8 cellular contexts compared by ENCODE assay signal in genomic region chr6:45714795-45715507, GRCh38.
DNase-seq lines count a peak whose midpoint lies in the region; ATAC-seq, FAIRE-seq and TF ChIP-seq lines count a peak whose summit lies in the region.

No MANE protein-coding gene starts in this region.

- FAIRE-seq in TTC549 (lab: Jason Lieb, UNC): peak; percentile 77
- peak; percentile 79 for FAIRE-seq in kidney (lab: Jason Lieb, UNC)

- peak overlapping the region; percentile 58 for H2AFZ ChIP-seq in HCT116 (ENCODE audit: low read depth, low read length, poor library complexity, severe bottlenecking)

- H3K4me1 ChIP-seq in HCT116 (ENCODE audit: control insufficient read depth in 1 of 2, insufficient read depth in 2 of 2, low read length in 2 of 2): peaks cover 0 to 4% of the 10 kb centered on the region in 2 experiments; a peak in 2 of 4 replicates
- peaks cover 0 to 3% of the 10 kb centered on the region in 2 donors for H3K4me1 ChIP-seq in kidney (ENCODE audit: control insufficient read depth in 1 of 2, insufficient read depth in 1 of 2, low read depth in 1 of 2, low read length in 2 of 2)

- peak overlapping the region; percentile 88 for H3K27ac Mint-ChIP-seq in stimulated activated effector memory CD8-positive, alpha-beta T cell treated with anti-CD3 and anti-CD28 coated beads, Interleukin-12 subunit alpha, Interleukin-12 subunit beta, amount 100 ng/mL, for 72 hours

- H3K9me3 ChIP-seq in HCT116 (ENCODE audit: control insufficient read depth in 1 of 2, insufficient read depth in 1 of 2, low read depth in 1 of 2, low read length in 2 of 2) (no peaks in the 10 kb centered on the region), kidney (ENCODE audit: control insufficient read depth in 1 of 2, low read length in 2 of 2) (no peaks in the 10 kb centered on the region)

- H3K9ac ChIP-seq in HCT116 (ENCODE audit: low read length) (no peak overlapping the region), kidney (ENCODE audit: low read length in 2 of 2) (peak overlapping the region in 1 of 2 donors; percentile 36)

- no peaks in the 10 kb centered on the region for H3K27me3 ChIP-seq in HCT116 (ENCODE audit: insufficient read depth, low read length)

- TF ChIP-seq RAD21 in HCT116 (IDR thresholded peaks at IDR 0.05; ENCODE audit: low read depth): peak; percentile 93

- no peaks in the 10 kb centered on the region for H3K79me2 ChIP-seq in HCT116 (ENCODE audit: insufficient read depth, low read length)

- peak overlapping the region; percentile 59 for H3K4me3 Mint-ChIP-seq in stimulated activated effector memory CD8-positive, alpha-beta T cell treated with anti-CD3 and anti-CD28 coated beads, Interleukin-12 subunit alpha, Interleukin-12 subunit beta, amount 100 ng/mL, for 72 hours

- no peak overlapping the region for H3K27ac ChIP-seq in HCT116 (ENCODE audit: low read depth, low read length)
- no peak overlapping the region for H3K27ac ChIP-seq in kidney (ENCODE audit: low read depth in 2 of 2, low read length in 2 of 2)

- H3K36me3 Mint-ChIP-seq in stimulated activated effector memory CD8-positive, alpha-beta T cell treated with anti-CD3 and anti-CD28 coated beads, Interleukin-12 subunit alpha, Interleukin-12 subunit beta, amount 100 ng/mL, for 72 hours: peaks cover 7% of the 10 kb centered on the region

- H3K4me3 ChIP-seq in HCT116 (replicated peaks in 1 of 2; ENCODE audit: low read depth in 1 of 2, low read length in 2 of 2) (no peak overlapping the region), kidney (ENCODE audit: low read length in 2 of 2) (peak overlapping the region in 1 of 2 donors; percentile 6)

- RAD21 ChIA-PET in HCT116 (lab: Charles Lee; ENCODE audit: low non-redundant PET in 1 of 2, low total read pairs in 2 of 2, uncharacterized antibody in 2 of 2, unreplicated experiment in 2 of 2): interaction anchor here (0.6 to 1.4 kb wide), 17 partner anchors 10 to 1240 kb away, joined by 3 to 8 read pairs (median 4); no protein-coding TSS in a partner anchor

- intact Hi-C loops in HCT116 (cut with micrococcal nuclease): loop anchor here (1.0 to 10.0 kb wide), 7 partner anchors 207 to 1240 kb away; partner anchors contain the start of gene SUPT3H
- intact Hi-C loops in kidney (cut with DNase I): no loop called here

- H3K4me1 Mint-ChIP-seq in stimulated activated effector memory CD8-positive, alpha-beta T cell treated with anti-CD3 and anti-CD28 coated beads, Interleukin-12 subunit alpha, Interleukin-12 subunit beta, amount 100 ng/mL, for 72 hours: peaks cover 52% of the 10 kb centered on the region

- H3K36me3 ChIP-seq in HCT116 (ENCODE audit: control insufficient read depth in 1 of 2, insufficient read depth in 2 of 2, low read length in 2 of 2) (no peaks in the 10 kb centered on the region), kidney (ENCODE audit: control insufficient read depth in 1 of 2, insufficient read depth in 2 of 2, low read length in 2 of 2) (no peaks in the 10 kb centered on the region)

- no peak for TF ChIP-seq POLR2A in HCT116 (IDR thresholded peaks at IDR 0.05; ENCODE audit: borderline replicate concordance, extremely low read depth, insufficient read depth, insufficient read length)

- TF ChIP-seq CTCF in HCT116 (IDR thresholded peaks at IDR 0.05 in 2 of 3, conservative IDR thresholded peaks at IDR 0.05 in 1 of 3; ENCODE audit: borderline replicate concordance in 1 of 3, insufficient read depth in 1 of 3, low read depth in 2 of 3, low read length in 2 of 3): peak; percentile 78 to 81 (median 80)
- peak; percentile 80 for TF ChIP-seq CTCF in kidney (IDR thresholded peaks at IDR 0.05; ENCODE audit: borderline replicate concordance, extremely low read depth, insufficient read depth)

- no peaks in the 10 kb centered on the region for H3K9me3 Mint-ChIP-seq in stimulated activated effector memory CD8-positive, alpha-beta T cell treated with anti-CD3 and anti-CD28 coated beads, Interleukin-12 subunit alpha, Interleukin-12 subunit beta, amount 100 ng/mL, for 72 hours

- no peaks in the 10 kb centered on the region for H4K20me1 ChIP-seq in HCT116 (ENCODE audit: insufficient read depth)

- peak overlapping the region; percentile 31 for H3K4me2 ChIP-seq in HCT116 (ENCODE audit: low read length)

- H3K9me2 ChIP-seq in HCT116 (ENCODE audit: insufficient read depth): no peaks in the 10 kb centered on the region

- DNase-seq in DMS53 treated with DMSO at 0.1 percent for 48 hours (lab: John Stamatoyannopoulos, UW; ENCODE audit: unreplicated experiment) (peak; percentile 77), HCT116 (ENCODE audit: low read depth, low spot score) (peak; percentile 73), NCI-H2029 treated with DMSO at 0.1 percent for 48 hours (lab: John Stamatoyannopoulos, UW) (peak; percentile 35), cerebellar cortex (ENCODE audit: low spot score) (peak; percentile 54), kidney (no peak)
- DNase-seq in stimulated activated effector memory CD8-positive, alpha-beta T cell treated with anti-CD3 and anti-CD28 coated beads, Interleukin-12 subunit alpha, Interleukin-12 subunit beta, amount 100 ng/mL, for 72 hours (ENCODE audit: low spot score in 2 of 2): no peak

- ATAC-seq in HCT116: peak; percentile 98
- ATAC-seq in stimulated activated effector memory CD8-positive, alpha-beta T cell treated with anti-CD3 and anti-CD28 coated beads, Interleukin-12 subunit alpha, Interleukin-12 subunit beta, amount 100 ng/mL, for 72 hours: peak; percentile 42
- ATAC-seq in GM19328 (IDR thresholded peaks at IDR 0.05; ENCODE audit: unreplicated experiment): no peak

- POLR2A ChIA-PET in HCT116 (lab: Charles Lee): interaction anchor here (1.2 kb wide), 1 partner anchor 337 kb away, joined by 3 read pairs; the partner anchor contains the start of gene SUPT3H

- CTCF ChIA-PET in HCT116 (lab: Charles Lee): interaction anchor here (0.6 to 2.5 kb wide), 34 partner anchors 10 to 1239 kb away, joined by 3 to 67 read pairs (median 5); partner anchors contain the start of gene SUPT3H

- BruUV-seq in HCT116 (replicated peaks; lab: Mats Ljungman, UMichigan): no TSS peak

TF ChIP-seq in HCT116, 20 proteins besides CTCF, POLR2A, EP300 and RAD21 (continues in another document):
- TF ChIP-seq ELF1 (IDR thresholded peaks at IDR 0.05; ENCODE audit: borderline replicate concordance, low read depth) (no peak), ZNF274 (IDR thresholded peaks at IDR 0.05; ENCODE audit: low read depth, low read length) (no peak), EGR1 (IDR thresholded peaks at IDR 0.05; ENCODE audit: low read depth) (no peak), YY1 (IDR thresholded peaks at IDR 0.05; ENCODE audit: extremely low read depth, insufficient replicate concordance, low read depth, low read length) (no peak), ATF3 (IDR thresholded peaks at IDR 0.05) (no peak), TCF7L2 (IDR thresholded peaks at IDR 0.05; ENCODE audit: borderline replicate concordance, extremely low read depth, insufficient read depth, insufficient read length) (no peak), CBX3 (IDR thresholded peaks at IDR 0.05; ENCODE audit: low read depth) (no peak), EZH2phosphoT487 (IDR thresholded peaks at IDR 0.05; ENCODE audit: borderline replicate concordance) (no peak), CEBPB (IDR thresholded peaks at IDR 0.05; ENCODE audit: low read depth) (no peak), SIN3A (IDR thresholded peaks at IDR 0.05; ENCODE audit: low read depth) (no peak), FOSL1 (IDR thresholded peaks at IDR 0.05; ENCODE audit: low read depth) (no peak), ZFX (IDR thresholded peaks at IDR 0.05) (no peak), JUND (IDR thresholded peaks at IDR 0.05) (no peak), POLR2AphosphoS5 (IDR thresholded peaks at IDR 0.05; ENCODE audit: low read depth, low read length) (no peak), EZH2 (IDR thresholded peaks at IDR 0.05) (no peak)
- TF ChIP-seq, protein P1, sequence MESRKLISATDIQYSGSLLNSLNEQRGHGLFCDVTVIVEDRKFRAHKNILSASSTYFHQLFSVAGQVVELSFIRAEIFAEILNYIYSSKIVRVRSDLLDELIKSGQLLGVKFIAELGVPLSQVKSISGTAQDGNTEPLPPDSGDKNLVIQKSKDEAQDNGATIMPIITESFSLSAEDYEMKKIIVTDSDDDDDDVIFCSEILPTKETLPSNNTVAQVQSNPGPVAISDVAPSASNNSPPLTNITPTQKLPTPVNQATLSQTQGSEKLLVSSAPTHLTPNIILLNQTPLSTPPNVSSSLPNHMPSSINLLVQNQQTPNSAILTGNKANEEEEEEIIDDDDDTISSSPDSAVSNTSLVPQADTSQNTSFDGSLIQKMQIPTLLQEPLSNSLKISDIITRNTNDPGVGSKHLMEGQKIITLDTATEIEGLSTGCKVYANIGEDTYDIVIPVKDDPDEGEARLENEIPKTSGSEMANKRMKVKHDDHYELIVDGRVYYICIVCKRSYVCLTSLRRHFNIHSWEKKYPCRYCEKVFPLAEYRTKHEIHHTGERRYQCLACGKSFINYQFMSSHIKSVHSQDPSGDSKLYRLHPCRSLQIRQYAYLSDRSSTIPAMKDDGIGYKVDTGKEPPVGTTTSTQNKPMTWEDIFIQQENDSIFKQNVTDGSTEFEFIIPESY (IDR thresholded peaks at IDR 0.05; ENCODE audit: extremely low read depth, insufficient replicate concordance, low read length): no peak
- TF ChIP-seq, protein P2, sequence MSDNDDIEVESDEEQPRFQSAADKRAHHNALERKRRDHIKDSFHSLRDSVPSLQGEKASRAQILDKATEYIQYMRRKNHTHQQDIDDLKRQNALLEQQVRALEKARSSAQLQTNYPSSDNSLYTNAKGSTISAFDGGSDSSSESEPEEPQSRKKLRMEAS (IDR thresholded peaks at IDR 0.05): no peak

Comparison
In these comparisons a context has a peak if more than half of its experiments do, and no peak if none do; other contexts are left out.
1. DNase-seq: peak in DMS53 treated with DMSO at 0.1 percent for 48 hours (single experiment), HCT116 (single experiment), NCI-H2029 treated with DMSO at 0.1 percent for 48 hours (single experiment) and cerebellar cortex (single experiment); none in kidney (single experiment) and stimulated activated effector memory CD8-positive, alpha-beta T cell treated with anti-CD3 and anti-CD28 coated beads, Interleukin-12 subunit alpha, Interleukin-12 subunit beta, amount 100 ng/mL, for 72 hours (0 of 2).